Comparison of ENCODE assay signal across 14 cellular contexts in genomic region chrX:1134976-1135375, GRCh38.
A peak's percentile ranks its signal among the peaks of the same experiment; 100 is the strongest.
DNase-seq lines count a peak whose midpoint lies in the region; ATAC-seq, FAIRE-seq and TF ChIP-seq lines count a peak whose summit lies in the region.
"Had no signal": no experiment of that assay in that cellular context is flagged by ENCODE, and none has a peak within 500 bp of the region (broad histone marks: within the 10 kb centered on the region; RNA-seq: fewer than 3 reads in every experiment).

No MANE protein-coding gene starts in this region.

- H2BK120ac ChIP-seq in H9 (ENCODE audit: low read depth, low read length, poor library complexity, severe bottlenecking) = no peak overlapping the region

- no peak overlapping the region for H2BK5ac ChIP-seq in H9 (ENCODE audit: insufficient read length, low read length)

- no peak overlapping the region for H3K4me2 ChIP-seq in H9 (ENCODE audit: insufficient read depth, insufficient read length, low read length)

- H2BK12ac ChIP-seq in H9 (ENCODE audit: insufficient read length, low read depth, low read length) = no peak overlapping the region

- H3K9me3 ChIP-seq in H9 (ENCODE audit: control insufficient read depth, low read depth, low read length) = no peaks in the 10 kb centered on the region
- H3K9me3 ChIP-seq: BE2C had no signal

- no peak overlapping the region for H3K4me3 ChIP-seq in bronchial epithelial cell (ENCODE audit: low read depth, low read length)
- H3K4me3 ChIP-seq: GM12878 had no signal

- no peaks in the 10 kb centered on the region for H3K23me2 ChIP-seq in H9 (ENCODE audit: insufficient read length, low read depth, low read length, poor library complexity, severe bottlenecking)

- H3K4me1 ChIP-seq in H9 (ENCODE audit: insufficient read depth, low read length) = no peaks in the 10 kb centered on the region
- H3K4me1 ChIP-seq: BE2C had no signal

- no peak overlapping the region for H3K56ac ChIP-seq in H9 (ENCODE audit: insufficient read length, low read depth, low read length)

- no peaks in the 10 kb centered on the region for H3K79me1 ChIP-seq in H9 (ENCODE audit: insufficient read depth, low read depth, low read length, poor library complexity, severe bottlenecking)

- no peak overlapping the region for H2BK20ac ChIP-seq in H9 (ENCODE audit: low read depth, low read length, poor library complexity, severe bottlenecking)

- H3K4me1 Mint-ChIP-seq in H9 (peaks cover under 1% of the 10 kb centered on the region in 2 experiments; a peak in 2 of 4 replicates), endothelial cell (ENCODE audit: unreplicated experiment) (no peaks in the 10 kb centered on the region)
- no peaks in the 10 kb centered on the region for H3K4me1 Mint-ChIP-seq in activated CD8-positive, alpha-beta memory T cell treated with anti-CD3 and anti-CD28 coated beads, Interleukin-2, amount 10 ng/mL, durations not matched to agents 7 days and 5 days
- H3K4me1 Mint-ChIP-seq: CD4-positive, alpha-beta memory T cell had no signal

- H3K9me3 Mint-ChIP-seq in H9 (peaks cover 4 to 6% of the 10 kb centered on the region in 2 experiments; a peak in 2 of 5 replicates), endothelial cell (ENCODE audit: unreplicated experiment) (peaks cover 35% of the 10 kb centered on the region)
- H3K9me3 Mint-ChIP-seq in activated CD8-positive, alpha-beta memory T cell treated with anti-CD3 and anti-CD28 coated beads, Interleukin-2, amount 10 ng/mL, durations not matched to agents 7 days and 5 days (ENCODE audit: low read depth) = peaks cover 10% of the 10 kb centered on the region

- H3K36me3 ChIP-seq in bronchial epithelial cell (ENCODE audit: control insufficient read depth, insufficient read depth, low read length) = no peaks in the 10 kb centered on the region
- H3K36me3 ChIP-seq: BE2C had no signal

- no CpG with 5 or more reads among the region's 13 CpGs for WGBS in H9 (ENCODE audit: extremely low coverage, insufficient read length, low lambda C conversion rate)

- no peak for ATAC-seq in GM21737 (IDR thresholded peaks at IDR 0.05; ENCODE audit: unreplicated experiment)
- no peak for ATAC-seq in activated CD8-positive, alpha-beta memory T cell treated with anti-CD3 and anti-CD28 coated beads, Interleukin-2, amount 10 ng/mL, durations not matched to agents 7 days and 5 days
- ATAC-seq: GM12878, HCT116 had no signal

- no peak overlapping the region for H3K14ac ChIP-seq in H9 (ENCODE audit: insufficient read depth, low read length)

- CTCF ChIA-PET in activated CD8-positive, alpha-beta memory T cell treated with anti-CD3 and anti-CD28 coated beads, Interleukin-2, amount 10 ng/mL, durations not matched to agents 7 days and 5 days (lab: Charles Lee) = no interaction called here

- intact Hi-C loops in posterior vena cava (cut with DNase I) = no loop called here

- H4K5ac ChIP-seq in H9 (ENCODE audit: insufficient read length, low read depth, low read length) = no peak overlapping the region

- no peak overlapping the region for H2BK15ac ChIP-seq in H9 (ENCODE audit: low read depth, low read length)

- no peak overlapping the region for H2AFZ ChIP-seq in H9 (ENCODE audit: low read length)

- no peaks in the 10 kb centered on the region for H3K79me2 ChIP-seq in H9 (ENCODE audit: insufficient read depth, low read length)

- no peak overlapping the region for H3K9ac ChIP-seq in H9 (ENCODE audit: extremely low read depth, insufficient read length, low read length)

- H3K27ac ChIP-seq in H9 (ENCODE audit: insufficient read length, low read depth, low read length) = no peak overlapping the region
- H3K27ac ChIP-seq: C4-2B had no signal

- peak; percentile 43 for FAIRE-seq in bronchial epithelial cell (lab: Jason Lieb, UNC)
- FAIRE-seq: A204.1, GM12878 had no signal

- H3T11ph ChIP-seq in H9 (ENCODE audit: low read length) = no peak overlapping the region

- H4K8ac ChIP-seq in H9 (replicated peaks; ENCODE audit: insufficient read length, low read depth, low read length) = no peak overlapping the region

- H3K27me3 ChIP-seq in H9 (ENCODE audit: insufficient read depth, low read length) = no peaks in the 10 kb centered on the region
- no peaks in the 10 kb centered on the region for H3K27me3 ChIP-seq in bronchial epithelial cell (ENCODE audit: control insufficient read depth, insufficient read depth, low read length)
- H3K27me3 ChIP-seq: BE2C had no signal

- H3K4me3 Mint-ChIP-seq in H9 (no peak overlapping the region), endothelial cell (ENCODE audit: unreplicated experiment) (no peak overlapping the region)
- H3K4me3 Mint-ChIP-seq in activated CD8-positive, alpha-beta memory T cell treated with anti-CD3 and anti-CD28 coated beads, Interleukin-2, amount 10 ng/mL, durations not matched to agents 7 days and 5 days = no peak overlapping the region

- no peak overlapping the region for H3K27ac Mint-ChIP-seq in H9
- H3K27ac Mint-ChIP-seq in endothelial cell (ENCODE audit: unreplicated experiment) = no peak overlapping the region
- no peak overlapping the region for H3K27ac Mint-ChIP-seq in activated CD8-positive, alpha-beta memory T cell treated with anti-CD3 and anti-CD28 coated beads, Interleukin-2, amount 10 ng/mL, durations not matched to agents 7 days and 5 days
- H3K27ac Mint-ChIP-seq: CD4-positive, alpha-beta memory T cell had no signal

- H4K20me1 ChIP-seq in H9 (ENCODE audit: control insufficient read depth, insufficient read depth, insufficient read length) = no peaks in the 10 kb centered on the region

- no peak overlapping the region for H3K23ac ChIP-seq in H9 (ENCODE audit: insufficient read length, low read depth, low read length)

- TF ChIP-seq CTCF in H9 (conservative IDR thresholded peaks at IDR 0.05) (no peak), bronchial epithelial cell (IDR thresholded peaks at IDR 0.05; ENCODE audit: insufficient read depth, low read length, severe bottlenecking) (no peak), endothelial cell (IDR thresholded peaks at IDR 0.05; ENCODE audit: unreplicated experiment) (no peak)

- DNase-seq in H9 (peak; percentile 4), bronchial epithelial cell (ENCODE audit: low read depth) (no peak), islet precursor cell (peak; percentile 16), posterior vena cava (ENCODE audit: low spot score) (peak; percentile 36), endothelial cell (ENCODE audit: low spot score) (no peak)
- no peak for DNase-seq in activated CD8-positive, alpha-beta memory T cell treated with anti-CD3 and anti-CD28 coated beads, Interleukin-2, amount 10 ng/mL, durations not matched to agents 7 days and 5 days
- DNase-seq: BE2C; CD4-positive, alpha-beta memory T cell; DMS79 had no signal

- H4K91ac ChIP-seq in H9 (ENCODE audit: insufficient read length, low read depth, low read length) = no peak overlapping the region

- no peak overlapping the region for H2AK5ac ChIP-seq in H9 (ENCODE audit: insufficient read length, low read length)

- H3K36me3 Mint-ChIP-seq in H9 (ENCODE audit: insufficient read depth in 1 of 3, low read depth in 3 of 3) (peaks cover 0 to 7% (median 0%) of the 10 kb centered on the region in 3 experiments; a peak in 2 of 7 replicates), endothelial cell (ENCODE audit: low read depth, unreplicated experiment) (peaks cover 22% of the 10 kb centered on the region)
- H3K36me3 Mint-ChIP-seq in activated CD8-positive, alpha-beta memory T cell treated with anti-CD3 and anti-CD28 coated beads, Interleukin-2, amount 10 ng/mL, durations not matched to agents 7 days and 5 days = no peaks in the 10 kb centered on the region
- H3K36me3 Mint-ChIP-seq: CD4-positive, alpha-beta memory T cell had no signal

- H3K4ac ChIP-seq in H9 (ENCODE audit: low read depth, low read length) = no peak overlapping the region

- H3K18ac ChIP-seq in H9 (ENCODE audit: insufficient read length, low read depth, low read length) = no peak overlapping the region

- H3K27me3 Mint-ChIP-seq in H9 (ENCODE audit: low read depth) (peaks cover 4% of the 10 kb centered on the region; the same call in 1 of the 2 replicates), endothelial cell (ENCODE audit: unreplicated experiment) (peaks cover 18% of the 10 kb centered on the region)
- no peaks in the 10 kb centered on the region for H3K27me3 Mint-ChIP-seq in activated CD8-positive, alpha-beta memory T cell treated with anti-CD3 and anti-CD28 coated beads, Interleukin-2, amount 10 ng/mL, durations not matched to agents 7 days and 5 days

Comparison
In these comparisons a context has a peak if more than half of its experiments do, and no peak if none do; other contexts are left out.
1. DNase-seq: peak in H9 (single experiment), islet precursor cell (single experiment) and posterior vena cava (single experiment); none in bronchial epithelial cell (single experiment), endothelial cell (single experiment) and activated CD8-positive, alpha-beta memory T cell treated with anti-CD3 and anti-CD28 coated beads, Interleukin-2, amount 10 ng/mL, durations not matched to agents 7 days and 5 days (single experiment).